8 cellular contexts compared by ENCODE assay signal in genomic region chr10:42782446-42783180, GRCh38. TPM values are rescaled to one million over a fixed set of nuclear protein-coding genes. Genes with fewer than 3 reads are reported as not detected.
DNase-seq lines count a peak whose midpoint lies in the region; ATAC-seq and TF ChIP-seq lines count a peak whose summit lies in the region.

Gene BMS1 (plus strand): TSS chr10:42782795. CDS start chr10:42784395, 1,600 bp downstream.

- DNase-seq in BJ (ENCODE audit: low read depth): peak; percentile 70
- peak; percentile 4 for DNase-seq in NCI-H524 treated with DMSO at 0.1 percent for 48 hours (lab: John Stamatoyannopoulos, UW)
- DNase-seq in activated CD4-positive, alpha-beta T cell treated with anti-CD3 and anti-CD28 coated beads for 4 hours: peak; percentile 85 to 86
- peak; percentile 97 for DNase-seq in choroid plexus epithelial cell (ENCODE audit: low read depth)
- peak; percentile 88 for DNase-seq in kidney glomerular epithelial cell (lab: John Stamatoyannopoulos, UW)
- peak; percentile 83 for DNase-seq in stimulated activated CD4-positive, alpha-beta T cell treated with anti-CD3 and anti-CD28 coated beads, Interleukin-15, amount 100 ng/mL, for 48 hours (ENCODE audit: low read depth in 2 of 2)

- CTCF ChIA-PET in BJ (lab: Yijun Ruan, JAX): interaction anchor here (0.6 to 0.7 kb wide), 2 partner anchors 18 to 625 kb away, joined by 3 to 4 read pairs; no protein-coding TSS in a partner anchor

- POLR2A ChIA-PET in BJ (lab: Charles Lee): interaction anchor here (0.7 kb wide), 1 partner anchor 400 kb away, joined by 4 read pairs; no protein-coding TSS in a partner anchor

- peak within 1 kb of the TSS; percentile 64 for H3K4me3 ChIP-seq in BJ (ENCODE audit: low read depth, low read length)
- peak within 1 kb of the TSS; percentile 87 for H3K4me3 ChIP-seq in choroid plexus epithelial cell (ENCODE audit: low read depth, low read length)

- H3K27me3 ChIP-seq in BJ (ENCODE audit: control insufficient read depth, insufficient read depth, low read length): no peaks in the 10 kb centered on the region; the same call in 1 of the 2 replicates

- peak; percentile 99 for ATAC-seq in GM19324 (IDR thresholded peaks at IDR 0.05; ENCODE audit: low FRiP score, unreplicated experiment)
- peak; percentile 97 for ATAC-seq in HG03460 (IDR thresholded peaks at IDR 0.05; ENCODE audit: unreplicated experiment)

- peaks cover 12% of the 10 kb centered on the region for H3K36me3 ChIP-seq in BJ (ENCODE audit: control insufficient read depth, insufficient read depth, low read length)

- no peak for TF ChIP-seq CTCF in BJ (IDR thresholded peaks at IDR 0.05; ENCODE audit: insufficient read depth, low read depth, low read length)
- TF ChIP-seq CTCF in choroid plexus epithelial cell (conservative IDR thresholded peaks at IDR 0.05; ENCODE audit: low read depth, low read length): no peak

RNA-seq across cellular contexts. Expression of gene BMS1, which starts in this region (rescaled TPM):
- polyA plus RNA-seq in BJ (2011; rRNA removed): 2.7 and 5.4 TPM in 2 replicates
- 4.1 and 5.2 TPM in 2 replicates for polyA minus RNA-seq in BJ (2011; rRNA and poly(A)+ RNA removed)

Comparison
In these comparisons a context has a peak if more than half of its experiments do, and no peak if none do; other contexts are left out.
1. Peak in every context shown above with its lines: DNase-seq, ATAC-seq and H3K4me3 ChIP-seq.
2. DNase-seq: peak in every context shown above with its lines; median percentile 97 in choroid plexus epithelial cell; 88 in kidney glomerular epithelial cell; 86 in activated CD4-positive, alpha-beta T cell treated with anti-CD3 and anti-CD28 coated beads for 4 hours; 83 in stimulated activated CD4-positive, alpha-beta T cell treated with anti-CD3 and anti-CD28 coated beads, Interleukin-15, amount 100 ng/mL, for 48 hours; 70 in BJ; 4 in NCI-H524 treated with DMSO at 0.1 percent for 48 hours.